Comparison of ENCODE assay signal across 34 cellular contexts in the genomic region with DNA sequence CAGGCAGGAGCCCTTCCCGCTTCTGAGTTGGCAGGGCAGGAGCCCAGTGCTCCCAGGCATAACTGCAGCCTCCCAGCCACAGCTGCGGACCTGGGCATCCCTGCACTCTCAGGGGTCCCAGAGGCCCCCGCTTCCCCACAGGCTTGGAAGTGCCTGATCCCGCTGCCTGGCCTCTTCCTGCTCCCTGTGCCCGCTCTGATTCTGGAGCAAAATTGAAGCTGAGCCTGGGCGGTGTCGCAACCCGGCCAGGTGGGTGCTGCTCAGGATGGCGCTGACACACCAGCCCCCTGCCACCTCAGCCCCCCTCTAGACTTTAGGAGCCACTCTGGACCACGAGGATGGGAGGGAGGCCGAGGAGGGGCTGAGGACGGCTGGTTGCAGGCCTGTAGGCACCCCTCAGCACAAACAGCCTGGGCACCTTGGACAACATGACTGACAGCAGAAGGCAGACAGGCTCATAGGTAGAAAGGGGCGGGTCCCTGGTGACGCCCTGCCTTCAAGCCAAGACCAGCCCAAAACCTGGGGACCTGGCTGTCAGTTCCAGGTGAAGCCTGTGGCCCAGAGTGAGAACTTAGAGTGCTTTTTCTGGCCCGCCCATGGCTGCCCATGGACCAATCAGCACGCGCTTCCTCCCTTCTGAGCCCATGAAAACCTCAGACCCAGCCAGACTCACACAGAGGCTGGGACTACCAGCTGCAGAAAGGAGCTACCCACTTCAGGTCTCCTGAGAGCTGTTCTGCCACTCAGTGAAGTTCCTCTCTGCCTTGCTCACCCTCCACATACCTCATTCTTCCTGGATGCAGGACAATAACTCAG.
DNase-seq lines count a peak whose midpoint lies in the region; ATAC-seq and TF ChIP-seq lines count a peak whose summit lies in the region.
"Had no signal": no experiment of that assay in that cellular context is flagged by ENCODE, and none has a peak within 500 bp of the region (broad histone marks: within the 10 kb centered on the region; RNA-seq: fewer than 3 reads in every experiment).

No MANE protein-coding gene starts in this region.

- no peak for TF ChIP-seq CTCF in RWPE2 (IDR thresholded peaks at IDR 0.05; ENCODE audit: poor library complexity, severe bottlenecking)

- H3K36me3 ChIP-seq in RWPE2 (ENCODE audit: low read depth): peaks cover 34% of the 10 kb centered on the region
- H3K36me3 ChIP-seq: pancreas had no signal

- no peak for DNase-seq in stimulated activated naive CD8-positive, alpha-beta T cell treated with anti-CD3 and anti-CD28 coated beads, Interleukin-15, Interleukin-2, amounts not matched to agents 100 U/mL and 50 U/mL, for 24 hours
- DNase-seq in stimulated activated naive CD8-positive, alpha-beta T cell treated with anti-CD3 and anti-CD28 coated beads, Interleukin-15, amount 100 ng/mL, for 72 hours: no peak
- DNase-seq in RWPE2 (ENCODE audit: low spot score): no peak
- DNase-seq in islet precursor cell: peak; percentile 83
- DNase-seq in GDM1 (lab: John Stamatoyannopoulos, UW): no peak
- DNase-seq in GM19240 (ENCODE audit: insufficient read length, low spot score): no peak
- no peak for DNase-seq in activated effector memory CD4-positive, alpha-beta T cell treated with Interleukin-2 at 50 U/mL for 16 hours
- DNase-seq in OCI-M1 (lab: John Stamatoyannopoulos, UW): no peak
- DNase-seq: activated naive CD4-positive, alpha-beta T cell treated with anti-CD3 and anti-CD28 coated beads for 36 hours; activated T-cell treated with anti-CD3 and anti-CD28 coated beads, Interleukin-2, amount 50 U/mL, for 72 hours; AML-193; body of pancreas; Calu3; dermis blood vessel endothelial cell; DMS79; foreskin melanocyte; GF-D8; GOT3; heart right ventricle; MV-4-11; NCI-H1436 treated with DMSO at 0.1 percent for 48 hours; NCI-H345; NCI-H748 treated with DMSO at 0.1 percent for 48 hours; pancreas; retina; substantia nigra; WERI-Rb-1 had no signal

- no peak overlapping the region for H3K4me3 Mint-ChIP-seq in stimulated activated naive CD8-positive, alpha-beta T cell treated with anti-CD3 and anti-CD28 coated beads, Interleukin-15, amount 100 ng/mL, for 72 hours
- H3K4me3 Mint-ChIP-seq: activated naive CD4-positive, alpha-beta T cell treated with anti-CD3 and anti-CD28 coated beads for 36 hours; activated T-cell treated with anti-CD3 and anti-CD28 coated beads, Interleukin-2, amount 50 U/mL, for 72 hours; CD4-positive, CD25-positive, alpha-beta regulatory T cell; stimulated activated effector memory CD8-positive, alpha-beta T cell treated with anti-CD3 and anti-CD28 coated beads, Interleukin-12 subunit alpha, Interleukin-12 subunit beta, amount 100 ng/mL, for 72 hours had no signal

- no peaks in the 10 kb centered on the region for H3K4me1 Mint-ChIP-seq in stimulated activated naive CD8-positive, alpha-beta T cell treated with anti-CD3 and anti-CD28 coated beads, Interleukin-15, amount 100 ng/mL, for 72 hours
- H3K4me1 Mint-ChIP-seq: stimulated activated effector memory CD8-positive, alpha-beta T cell treated with anti-CD3 and anti-CD28 coated beads, Interleukin-12 subunit alpha, Interleukin-12 subunit beta, amount 100 ng/mL, for 72 hours had no signal

- H3K27ac Mint-ChIP-seq in stimulated activated naive CD8-positive, alpha-beta T cell treated with anti-CD3 and anti-CD28 coated beads, Interleukin-15, amount 100 ng/mL, for 72 hours: peak overlapping the region in 1 of 2 donors; percentile 48
- H3K27ac Mint-ChIP-seq: activated naive CD4-positive, alpha-beta T cell treated with anti-CD3 and anti-CD28 coated beads for 36 hours; activated T-cell treated with anti-CD3 and anti-CD28 coated beads, Interleukin-2, amount 50 U/mL, for 72 hours; stimulated activated effector memory CD8-positive, alpha-beta T cell treated with anti-CD3 and anti-CD28 coated beads, Interleukin-12 subunit alpha, Interleukin-12 subunit beta, amount 100 ng/mL, for 72 hours had no signal

- H3K4me1 ChIP-seq in RWPE2 (ENCODE audit: insufficient read depth, poor library complexity, severe bottlenecking): no peaks in the 10 kb centered on the region
- H3K4me1 ChIP-seq: body of pancreas, esophagus muscularis mucosa, heart right ventricle, pancreas, SJSA1, upper lobe of left lung had no signal

- H3K4me3 ChIP-seq in RWPE2 (ENCODE audit: severe bottlenecking): no peak overlapping the region
- H3K4me3 ChIP-seq: A549, body of pancreas, esophagus muscularis mucosa, heart right ventricle, pancreas, SJSA1, upper lobe of left lung had no signal

- no peaks in the 10 kb centered on the region for H3K9me3 Mint-ChIP-seq in stimulated activated naive CD8-positive, alpha-beta T cell treated with anti-CD3 and anti-CD28 coated beads, Interleukin-15, amount 100 ng/mL, for 72 hours
- H3K9me3 Mint-ChIP-seq: activated naive CD4-positive, alpha-beta T cell treated with anti-CD3 and anti-CD28 coated beads for 36 hours; activated T-cell treated with anti-CD3 and anti-CD28 coated beads, Interleukin-2, amount 50 U/mL, for 72 hours; stimulated activated effector memory CD8-positive, alpha-beta T cell treated with anti-CD3 and anti-CD28 coated beads, Interleukin-12 subunit alpha, Interleukin-12 subunit beta, amount 100 ng/mL, for 72 hours had no signal

- peak; percentile 23 for ATAC-seq in stimulated activated naive CD8-positive, alpha-beta T cell treated with anti-CD3 and anti-CD28 coated beads, Interleukin-15, Interleukin-2, amounts not matched to agents 100 U/mL and 50 U/mL, for 24 hours
- no peak for ATAC-seq in stimulated activated naive CD8-positive, alpha-beta T cell treated with anti-CD3 and anti-CD28 coated beads, Interleukin-15, amount 100 ng/mL, for 72 hours
- ATAC-seq in RWPE2 (ENCODE audit: low read depth): peak; percentile 21; the same call in 1 of the 3 replicates
- ATAC-seq: body of pancreas; pancreas; stimulated activated effector memory CD8-positive, alpha-beta T cell treated with anti-CD3 and anti-CD28 coated beads, Interleukin-12 subunit alpha, Interleukin-12 subunit beta, amount 100 ng/mL, for 72 hours had no signal

- no peak overlapping the region for H3K27ac ChIP-seq in RWPE2 (ENCODE audit: poor library complexity, severe bottlenecking)
- H3K27ac ChIP-seq: A549, body of pancreas, esophagus muscularis mucosa, heart right ventricle, HL-60, pancreas, SJSA1, upper lobe of left lung, WERI-Rb-1 had no signal

- no peaks in the 10 kb centered on the region for H3K27me3 ChIP-seq in RWPE2 (ENCODE audit: insufficient read depth, poor library complexity, severe bottlenecking)
- H3K27me3 ChIP-seq: body of pancreas, esophagus muscularis mucosa, heart right ventricle, pancreas, SJSA1, upper lobe of left lung had no signal

- H3K27me3 Mint-ChIP-seq in stimulated activated naive CD8-positive, alpha-beta T cell treated with anti-CD3 and anti-CD28 coated beads, Interleukin-15, amount 100 ng/mL, for 72 hours: no peaks in the 10 kb centered on the region
- H3K27me3 Mint-ChIP-seq: CD4-positive, CD25-positive, alpha-beta regulatory T cell had no signal

- no peaks in the 10 kb centered on the region for H3K9me3 ChIP-seq in RWPE2 (ENCODE audit: severe bottlenecking)
- H3K9me3 ChIP-seq: A549, body of pancreas, esophagus muscularis mucosa, heart right ventricle, pancreas, SJSA1, upper lobe of left lung had no signal
